In the genomic region with DNA sequence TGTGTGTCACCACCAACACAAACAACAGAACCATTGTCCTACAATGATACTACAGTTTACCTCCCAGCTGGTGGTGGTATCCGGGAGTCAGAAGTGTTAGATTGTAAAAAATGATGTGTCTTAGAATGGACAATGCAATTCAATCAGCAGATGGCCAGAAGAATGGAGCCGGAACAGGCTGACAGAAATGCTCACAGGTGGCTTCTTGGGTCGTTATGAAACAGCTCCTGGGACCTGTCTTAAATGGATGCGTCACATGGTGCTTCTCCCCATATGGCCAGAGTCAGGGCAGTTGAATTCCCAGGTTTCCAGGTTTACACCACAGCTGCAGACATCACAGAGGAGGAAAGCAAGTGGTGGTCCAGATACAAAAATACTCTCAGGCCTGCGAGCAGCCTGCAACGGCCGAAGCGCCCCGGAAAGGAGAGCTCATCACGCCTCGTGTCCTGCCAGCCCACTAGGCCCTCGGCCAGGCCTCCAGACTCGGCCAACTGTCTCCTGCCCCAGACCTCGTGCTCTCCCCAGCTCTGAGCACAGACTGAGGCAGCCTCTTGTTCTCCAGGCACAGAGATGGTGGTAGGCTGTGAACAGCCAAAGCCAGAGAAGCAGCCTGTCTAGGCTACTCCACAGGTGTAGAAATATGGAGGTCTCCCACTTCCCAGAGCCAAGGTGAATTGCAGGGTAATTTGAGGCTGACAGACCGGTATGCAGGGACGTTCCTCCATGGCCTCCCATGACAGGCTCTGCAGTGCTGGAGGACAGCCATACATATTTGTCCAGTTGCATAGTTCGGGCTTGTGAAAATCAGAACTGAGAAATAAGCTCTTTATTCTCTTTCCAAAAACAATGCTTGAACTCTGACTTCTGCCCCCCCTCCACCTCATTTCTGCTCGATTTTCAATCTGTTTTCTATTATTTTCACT, we compare ENCODE assay signal across 13 cellular contexts.
DNase-seq lines count a peak whose midpoint lies in the region; ATAC-seq and TF ChIP-seq lines count a peak whose summit lies in the region.
"Had no signal": no experiment of that assay in that cellular context is flagged by ENCODE, and none has a peak within 500 bp of the region (broad histone marks: within the 10 kb centered on the region; RNA-seq: fewer than 3 reads in every experiment).

No MANE protein-coding gene starts in this region.

- no peak for TF ChIP-seq EP300 in gastroesophageal sphincter (IDR thresholded peaks at IDR 0.05)

- H3K4me1 ChIP-seq in gastroesophageal sphincter: peaks cover 0 to 20% (median 6%) of the 10 kb centered on the region in 3 donors

- H3K9me3 ChIP-seq in gastroesophageal sphincter: no peaks in the 10 kb centered on the region

- no peak for TF ChIP-seq POLR2A in gastroesophageal sphincter (IDR thresholded peaks at IDR 0.05)

- DNase-seq in AG09319 (ENCODE audit: extremely low read depth, low read depth) (peak; percentile 39), anterior cingulate cortex (lab: John Stamatoyannopoulos, UW) (peak in 42 of 58 donors; percentile 5 to 69 (median 26)), occipital lobe (lab: John Stamatoyannopoulos, UW) (peak; percentile 30)
- no peak for DNase-seq in activated CD8-positive, alpha-beta memory T cell treated with anti-CD3 and anti-CD28 coated beads, Interleukin-2, amount 50 U/mL, for 48 hours
- DNase-seq in activated CD4-positive, alpha-beta T cell treated with anti-CD3 and anti-CD28 coated beads for 4 hours: no peak
- no peak for DNase-seq in effector CD4-positive, alpha-beta T cell
- DNase-seq: activated CD4-positive, alpha-beta memory T cell treated with anti-CD3 and anti-CD28 coated beads for 36 hours; activated naive CD4-positive, alpha-beta T cell treated with anti-CD3 and anti-CD28 coated beads, Interleukin-2, amount 50 U/mL, for 16 hours; DMS79; NCI-H2029 had no signal

- WGBS in gastroesophageal sphincter (ENCODE audit: low coverage in 1 of 2), 2 donors: 25 to 31% methylated on average over 4 to 5 of the region's 18 CpGs

- no peaks in the 10 kb centered on the region for H3K27me3 ChIP-seq in gastroesophageal sphincter

- H3K36me3 ChIP-seq in gastroesophageal sphincter: no peaks in the 10 kb centered on the region

- no peak for TF ChIP-seq CTCF in AG09319 (IDR thresholded peaks at IDR 0.05; ENCODE audit: low read depth, low read length)
- TF ChIP-seq CTCF in gastroesophageal sphincter (IDR thresholded peaks at IDR 0.05): no peak

- ATAC-seq in gastroesophageal sphincter (peak; percentile 74), HG02798 (IDR thresholded peaks at IDR 0.05; ENCODE audit: poor library complexity, unreplicated experiment) (no peak)

- H3K4me3 ChIP-seq in gastroesophageal sphincter: no peak overlapping the region

- peak overlapping the region in 3 of 4 donors; percentile 47 to 59 (median 50) for H3K27ac ChIP-seq in gastroesophageal sphincter
- H3K27ac ChIP-seq: KMS-11 had no signal

Comparison
In these comparisons a context has a peak if more than half of its experiments do, and no peak if none do; other contexts are left out.
1. DNase-seq: peak in AG09319 (single experiment), anterior cingulate cortex (42 of 58) and occipital lobe (single experiment); none in activated CD8-positive, alpha-beta memory T cell treated with anti-CD3 and anti-CD28 coated beads, Interleukin-2, amount 50 U/mL, for 48 hours (single experiment), activated CD4-positive, alpha-beta T cell treated with anti-CD3 and anti-CD28 coated beads for 4 hours (0 of 2) and effector CD4-positive, alpha-beta T cell (single experiment).